Comparison of ENCODE assay signal across 34 cellular contexts in the genomic region with DNA sequence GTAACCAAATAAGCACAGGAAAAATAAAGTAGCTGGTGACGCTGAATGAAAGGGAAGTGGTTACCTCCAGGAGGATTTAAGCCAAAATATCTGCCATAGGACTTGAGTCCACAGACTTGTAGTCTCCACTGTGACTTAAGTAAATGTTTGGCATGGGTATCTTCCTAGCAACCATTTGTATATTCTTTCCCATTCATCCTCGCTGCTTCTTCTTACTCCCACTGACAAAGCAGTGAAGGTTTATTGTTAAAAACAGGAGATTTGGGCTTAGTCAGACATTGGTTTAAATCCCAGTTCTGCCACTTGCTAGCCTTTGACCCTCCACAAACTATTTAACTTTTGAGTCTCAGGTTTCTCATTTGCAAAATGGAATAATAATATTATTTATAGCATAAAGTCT. TPM values are rescaled to one million over a fixed set of nuclear protein-coding genes. Genes with fewer than 3 reads are reported as not detected.
DNase-seq lines count a peak whose midpoint lies in the region; ATAC-seq and TF ChIP-seq lines count a peak whose summit lies in the region.
"Had no signal": no experiment of that assay in that cellular context is flagged by ENCODE, and none has a peak within 500 bp of the region (broad histone marks: within the 10 kb centered on the region; RNA-seq: fewer than 3 reads in every experiment).

No MANE protein-coding gene starts in this region.

- H3K4me3 Mint-ChIP-seq in neural progenitor cell, result no peak overlapping the region
- H3K4me3 Mint-ChIP-seq: activated CD8-positive, alpha-beta T cell treated with anti-CD3 and anti-CD28 coated beads for 36 hours; effector memory CD8-positive, alpha-beta T cell had no signal

- H3K4me1 ChIP-seq in neural progenitor cell, result peaks cover 22% of the 10 kb centered on the region
- H3K4me1 ChIP-seq: Peyer's patch, right atrium auricular region, testis had no signal

- DNase-seq in NCI-H2029 (lab: John Stamatoyannopoulos, UW) (peak; percentile 53), NCI-H2029 treated with DMSO at 0.1 percent for 48 hours (lab: John Stamatoyannopoulos, UW) (no peak), astrocyte of the cerebellum (ENCODE audit: low read depth) (peak; percentile 50), epithelial cell of prostate (ENCODE audit: low read depth, low spot score) (no peak), neural progenitor cell (ENCODE audit: low spot score) (no peak), DMS153 treated with DMSO at 0.1 percent for 48 hours (lab: John Stamatoyannopoulos, UW; ENCODE audit: unreplicated experiment) (no peak)
- DNase-seq: activated CD8-positive, alpha-beta T cell treated with anti-CD3 and anti-CD28 coated beads for 36 hours; activated naive CD4-positive, alpha-beta T cell treated with anti-CD3 and anti-CD28 coated beads, Interleukin-2, amount 50 U/mL, for 16 hours; amniotic stem cell; Caco-2; DMS79 treated with DMSO at 0.1 percent for 48 hours; effector memory CD8-positive, alpha-beta T cell; GF-D8; mesendoderm; NCI-H1092; NCI-H187; NCI-H2227 treated with DMSO at 0.1 percent for 48 hours; NCI-H526; Peyer's patch; posterior cingulate gyrus; SHP77 treated with DMSO at 0.1 percent for 48 hours; small intestine; stimulated activated naive CD4-positive, alpha-beta T cell; T-helper 2 cell; testis had no signal

- ATAC-seq in HG03565 (IDR thresholded peaks at IDR 0.05; ENCODE audit: unreplicated experiment), result no peak
- no peak for ATAC-seq in GM21526 (IDR thresholded peaks at IDR 0.05; ENCODE audit: low FRiP score, unreplicated experiment)
- ATAC-seq: activated CD8-positive, alpha-beta T cell treated with anti-CD3 and anti-CD28 coated beads for 36 hours; effector memory CD8-positive, alpha-beta T cell; HCT116 had no signal

- H3K27ac Mint-ChIP-seq in neural progenitor cell, result peak overlapping the region; percentile 15
- H3K27ac Mint-ChIP-seq: activated CD8-positive, alpha-beta T cell treated with anti-CD3 and anti-CD28 coated beads for 36 hours; effector memory CD8-positive, alpha-beta T cell had no signal

- peaks cover 22% of the 10 kb centered on the region for H3K36me3 Mint-ChIP-seq in neural progenitor cell

- no peaks in the 10 kb centered on the region for H3K36me3 ChIP-seq in neural progenitor cell
- H3K36me3 ChIP-seq: esophagus muscularis mucosa, Peyer's patch, right atrium auricular region had no signal

- H3K4me3 ChIP-seq in astrocyte of the cerebellum (ENCODE audit: low read depth, low read length) (no peak overlapping the region), neural progenitor cell (no peak overlapping the region)
- H3K4me3 ChIP-seq: coronary artery, esophagus muscularis mucosa, hepatocyte, Peyer's patch, right atrium auricular region, testis had no signal

- no peak overlapping the region for H2AFZ ChIP-seq in neural progenitor cell (replicated peaks)
- H2AFZ ChIP-seq: hepatocyte had no signal

- no peaks in the 10 kb centered on the region for H4K20me1 ChIP-seq in neural progenitor cell (ENCODE audit: low read depth)

- H3K27ac ChIP-seq in epithelial cell of prostate, result peak overlapping the region; percentile 9
- H3K27ac ChIP-seq in neural progenitor cell, result no peak overlapping the region
- H3K27ac ChIP-seq: 22Rv1, C4-2B, coronary artery, hepatocyte, Peyer's patch, right atrium auricular region, testis had no signal

- H3K4me2 ChIP-seq in neural progenitor cell, result no peak overlapping the region
- H3K4me2 ChIP-seq: hepatocyte had no signal

- H3K79me2 ChIP-seq in neural progenitor cell (ENCODE audit: low read depth), result no peaks in the 10 kb centered on the region
- H3K79me2 ChIP-seq: hepatocyte had no signal

- no peaks in the 10 kb centered on the region for H3K27me3 ChIP-seq in neural progenitor cell
- H3K27me3 ChIP-seq: esophagus muscularis mucosa, hepatocyte, Peyer's patch, right atrium auricular region, testis had no signal

- no peaks in the 10 kb centered on the region for H3K9me3 Mint-ChIP-seq in neural progenitor cell
- H3K9me3 Mint-ChIP-seq: activated CD8-positive, alpha-beta T cell treated with anti-CD3 and anti-CD28 coated beads for 36 hours; effector memory CD8-positive, alpha-beta T cell had no signal

- H3K9me3 ChIP-seq in neural progenitor cell (ENCODE audit: low read depth), result no peaks in the 10 kb centered on the region
- H3K9me3 ChIP-seq: Caco-2, esophagus muscularis mucosa, Peyer's patch, right atrium auricular region, testis had no signal

- H3K4me1 Mint-ChIP-seq in neural progenitor cell, result peaks cover 62% of the 10 kb centered on the region

- no peak overlapping the region for H3K9ac ChIP-seq in neural progenitor cell

- H3K27me3 Mint-ChIP-seq in neural progenitor cell (ENCODE audit: insufficient read depth, low read depth), result no peaks in the 10 kb centered on the region
- H3K27me3 Mint-ChIP-seq: activated CD8-positive, alpha-beta T cell treated with anti-CD3 and anti-CD28 coated beads for 36 hours; effector memory CD8-positive, alpha-beta T cell had no signal

- TF ChIP-seq CTCF in astrocyte of the cerebellum (IDR thresholded peaks at IDR 0.05; ENCODE audit: low read depth, low read length, missing control alignments), result no peak
- TF ChIP-seq CTCF in neural progenitor cell (IDR thresholded peaks at IDR 0.05), result no peak

- H3F3A ChIP-seq in neural progenitor cell (ENCODE audit: low read depth), result no peaks in the 10 kb centered on the region

- in situ Hi-C loops in astrocyte of the cerebellum (cut with HindIII; ENCODE audit: low sequenced_read_pairs), result no loop called here

RNA-seq across cellular contexts. Expression of a gene that starts 22.3 kb away (rescaled TPM):
- 40.5 and 62.6 TPM in 2 replicates for total RNA-seq in neural progenitor cell (ENCODE audit: low replicate concordance)
- total RNA-seq: activated CD8-positive, alpha-beta T cell treated with anti-CD3 and anti-CD28 coated beads for 36 hours had no signal

RNA-seq across cellular contexts. Expression of a gene that starts 23.7 kb away (rescaled TPM):
- total RNA-seq in neural progenitor cell (ENCODE audit: low replicate concordance), result 104 and 115 TPM in 2 replicates
- total RNA-seq: activated CD8-positive, alpha-beta T cell treated with anti-CD3 and anti-CD28 coated beads for 36 hours had no signal

Comparison
In these comparisons a context has a peak if more than half of its experiments do, and no peak if none do; other contexts are left out.
1. DNase-seq: peak in NCI-H2029 (single experiment) and astrocyte of the cerebellum (single experiment); none in NCI-H2029 treated with DMSO at 0.1 percent for 48 hours (single experiment), epithelial cell of prostate (single experiment), neural progenitor cell (single experiment) and DMS153 treated with DMSO at 0.1 percent for 48 hours (single experiment).